Comparison of ENCODE assay signal across 30 cellular contexts in the genomic region with DNA sequence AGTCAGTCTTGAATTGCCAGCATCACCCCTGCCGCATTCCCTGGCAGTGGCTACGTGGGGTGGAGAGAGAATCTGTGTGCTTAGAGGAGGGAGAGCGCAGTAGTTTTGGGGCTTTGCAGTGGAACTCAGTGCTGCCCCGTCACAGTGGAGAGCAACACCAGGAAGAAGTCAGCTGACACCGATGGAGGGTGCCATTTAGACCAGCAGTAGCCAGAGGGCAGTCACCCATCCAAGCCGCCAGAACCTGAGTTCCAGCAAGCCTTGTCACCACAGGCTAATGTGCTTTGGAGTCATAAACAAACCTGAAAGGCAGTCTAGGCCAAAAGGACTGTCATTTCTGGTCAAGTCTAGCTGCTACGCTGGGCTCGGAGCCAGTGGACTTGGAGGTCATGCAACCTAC. TPM values are rescaled to one million over a fixed set of nuclear protein-coding genes. Genes with fewer than 3 reads are reported as not detected.
DNase-seq lines count a peak whose midpoint lies in the region; ATAC-seq and TF ChIP-seq lines count a peak whose summit lies in the region.
"Had no signal": no experiment of that assay in that cellular context is flagged by ENCODE, and none has a peak within 500 bp of the region (broad histone marks: within the 10 kb centered on the region; RNA-seq: fewer than 3 reads in every experiment).

No MANE protein-coding gene starts in this region.

- no peak overlapping the region for H3K4me2 ChIP-seq in neural progenitor cell

- H3F3A ChIP-seq in neural progenitor cell (ENCODE audit: low read depth), result no peaks in the 10 kb centered on the region

- H2AFZ ChIP-seq in neural progenitor cell (replicated peaks), result peak overlapping the region; percentile 10

- no peak overlapping the region for H3K9ac ChIP-seq in neural progenitor cell

- no peaks in the 10 kb centered on the region for H3K4me1 Mint-ChIP-seq in neural progenitor cell
- H3K4me1 Mint-ChIP-seq: activated naive CD4-positive, alpha-beta T cell treated with anti-CD3 and anti-CD28 coated beads, Interleukin-2, amount 50 U/mL, for 24 hours; CD14-positive monocyte; naive B cell had no signal

- H3K79me2 ChIP-seq in neural progenitor cell (ENCODE audit: low read depth), result no peaks in the 10 kb centered on the region

- H3K27me3 ChIP-seq in neural progenitor cell, result no peaks in the 10 kb centered on the region
- H3K27me3 ChIP-seq: gastrocnemius medialis, left lung, thyroid gland had no signal

- H3K27me3 Mint-ChIP-seq in neural progenitor cell (ENCODE audit: insufficient read depth, low read depth), result peaks cover 2% of the 10 kb centered on the region

- no peak overlapping the region for H3K27ac Mint-ChIP-seq in neural progenitor cell
- H3K27ac Mint-ChIP-seq: activated naive CD4-positive, alpha-beta T cell treated with anti-CD3 and anti-CD28 coated beads, Interleukin-2, amount 50 U/mL, for 24 hours; activated T-helper 1 cell treated with anti-CD3 and anti-CD28 coated beads, Interleukin-12 subunit alpha, Interleukin-12 subunit beta, Interleukin-2, Interleukin-4 antibody, amounts not matched to agents 30 ng/mL and 10 ng/mL and 1 ng/mL, durations not matched to agents 14 hours and 24 hours and 36 hours; naive B cell; stimulated activated naive CD8-positive, alpha-beta T cell treated with anti-CD3 and anti-CD28 coated beads, Interleukin-15, Interleukin-2, amounts not matched to agents 100 ng/mL and 50 ng/mL, for 24 hours had no signal

- H3K36me3 Mint-ChIP-seq in neural progenitor cell, result no peaks in the 10 kb centered on the region
- H3K36me3 Mint-ChIP-seq: activated naive CD4-positive, alpha-beta T cell treated with anti-CD3 and anti-CD28 coated beads, Interleukin-2, amount 50 U/mL, for 24 hours; CD14-positive monocyte had no signal

- peaks cover 3% of the 10 kb centered on the region for H3K9me3 Mint-ChIP-seq in neural progenitor cell

- no peak for ATAC-seq in HG02981 (IDR thresholded peaks at IDR 0.05; ENCODE audit: unreplicated experiment)
- ATAC-seq: activated CD4-positive, CD25-positive, alpha-beta regulatory T cell treated with anti-CD3 and anti-CD28 coated beads, Interleukin-2, amount 50 U/mL, for 24 hours; gastrocnemius medialis; left lung had no signal

- TF ChIP-seq CTCF in choroid plexus epithelial cell (conservative IDR thresholded peaks at IDR 0.05; ENCODE audit: low read depth, low read length) (peak; percentile 15), neural progenitor cell (IDR thresholded peaks at IDR 0.05) (no peak)

- peak; percentile 14 for DNase-seq in DMS53 (lab: John Stamatoyannopoulos, UW)
- no peak for DNase-seq in DMS53 treated with DMSO at 0.1 percent for 48 hours (lab: John Stamatoyannopoulos, UW; ENCODE audit: unreplicated experiment)
- DNase-seq in OCI-M1 (lab: John Stamatoyannopoulos, UW), result peak; percentile 15
- DNase-seq in choroid plexus epithelial cell (ENCODE audit: low read depth), result peak; percentile 4
- DNase-seq in neural progenitor cell (ENCODE audit: low spot score), result no peak
- DNase-seq in NCI-H526 (lab: John Stamatoyannopoulos, UW), result no peak
- no peak for DNase-seq in NCI-H1417 treated with DMSO at 0.1 percent for 48 hours (lab: John Stamatoyannopoulos, UW)
- DNase-seq: activated CD4-positive, alpha-beta T cell treated with anti-CD3 and anti-CD28 coated beads, Interleukin-2, amount 50 U/mL, for 48 hours; activated CD8-positive, alpha-beta memory T cell treated with anti-CD3 and anti-CD28 coated beads, Interleukin-2, amount 50 U/mL, for 4 hours; Calu3; caudate nucleus; dermis blood vessel endothelial cell; gastrocnemius medialis; H7; hippocampal formation; Karpas-422; left lung; naive B cell; NCI-H187 treated with DMSO at 0.1 percent for 48 hours; NCI-H526 treated with DMSO at 0.1 percent for 48 hours; T-helper 1 cell; thyroid gland had no signal

- no peaks in the 10 kb centered on the region for H3K36me3 ChIP-seq in neural progenitor cell
- H3K36me3 ChIP-seq: gastrocnemius medialis, left lung, thyroid gland had no signal

- no peaks in the 10 kb centered on the region for H4K20me1 ChIP-seq in neural progenitor cell (ENCODE audit: low read depth)

- no peaks in the 10 kb centered on the region for H3K9me3 ChIP-seq in neural progenitor cell (ENCODE audit: low read depth)
- H3K9me3 ChIP-seq: gastrocnemius medialis, left lung, thyroid gland had no signal

- no peak overlapping the region for H3K27ac ChIP-seq in neural progenitor cell
- H3K27ac ChIP-seq: 22Rv1, gastrocnemius medialis, HL-60, left lung, thyroid gland had no signal

- no peak overlapping the region for H3K4me3 ChIP-seq in choroid plexus epithelial cell (ENCODE audit: low read depth, low read length)
- H3K4me3 ChIP-seq in neural progenitor cell, result no peak overlapping the region
- H3K4me3 ChIP-seq: gastrocnemius medialis, left lung, thyroid gland had no signal

- no peak overlapping the region for H3K4me3 Mint-ChIP-seq in neural progenitor cell
- H3K4me3 Mint-ChIP-seq: activated naive CD4-positive, alpha-beta T cell treated with anti-CD3 and anti-CD28 coated beads, Interleukin-2, amount 50 U/mL, for 24 hours; activated T-helper 1 cell treated with anti-CD3 and anti-CD28 coated beads, Interleukin-12 subunit alpha, Interleukin-12 subunit beta, Interleukin-2, Interleukin-4 antibody, amounts not matched to agents 30 ng/mL and 10 ng/mL and 1 ng/mL, durations not matched to agents 14 hours and 24 hours and 36 hours; CD14-positive monocyte; naive B cell; stimulated activated naive CD8-positive, alpha-beta T cell treated with anti-CD3 and anti-CD28 coated beads, Interleukin-15, Interleukin-2, amounts not matched to agents 100 ng/mL and 50 ng/mL, for 24 hours had no signal

- H3K4me1 ChIP-seq in neural progenitor cell, result no peaks in the 10 kb centered on the region
- H3K4me1 ChIP-seq: gastrocnemius medialis, left lung, thyroid gland had no signal

RNA-seq across cellular contexts. Expression of a gene that starts 22.0 kb away (rescaled TPM):
- 29.9 and 35.4 TPM in 2 replicates for total RNA-seq in neural progenitor cell (ENCODE audit: low replicate concordance)

RNA-seq across cellular contexts. Expression of a gene that starts 32.5 kb away (rescaled TPM):
- total RNA-seq in neural progenitor cell (ENCODE audit: low replicate concordance), result 3.2 and 3.8 TPM in 2 replicates

Comparison
In these comparisons a context has a peak if more than half of its experiments do, and no peak if none do; other contexts are left out.
1. DNase-seq: peak in DMS53 (single experiment), OCI-M1 (single experiment) and choroid plexus epithelial cell (single experiment); none in DMS53 treated with DMSO at 0.1 percent for 48 hours (single experiment), neural progenitor cell (single experiment), NCI-H526 (0 of 2) and NCI-H1417 treated with DMSO at 0.1 percent for 48 hours (single experiment).